29 cellular contexts compared by ENCODE assay signal in the genomic region with DNA sequence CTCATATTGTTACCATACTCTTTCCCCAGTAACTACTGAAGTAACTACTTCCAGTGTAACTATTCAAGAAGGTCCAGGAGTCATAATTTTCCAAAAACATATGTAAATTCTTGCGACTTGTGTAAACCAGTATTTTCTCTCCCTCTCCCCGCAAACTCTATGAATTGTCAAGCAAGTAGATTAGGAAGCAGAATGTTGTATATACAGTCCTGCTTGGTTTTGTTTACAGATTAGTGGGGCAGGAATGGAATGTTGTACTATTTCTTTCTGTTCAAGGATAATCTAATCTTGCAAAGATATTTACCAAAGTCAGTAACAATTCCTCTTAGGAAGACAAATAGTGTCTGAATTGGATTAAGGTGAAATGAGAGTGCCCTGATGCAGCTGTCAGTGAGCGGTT.
"Had no signal": no experiment of that assay in that cellular context is flagged by ENCODE, and none has a peak within 500 bp of the region (broad histone marks: within the 10 kb centered on the region; RNA-seq: fewer than 3 reads in every experiment).

No MANE protein-coding gene starts in this region.

- H3K27me3 ChIP-seq: breast epithelium had no signal

- H3K4me3 Mint-ChIP-seq: activated CD4-positive, alpha-beta memory T cell treated with anti-CD3 and anti-CD28 coated beads for 36 hours; activated CD4-positive, alpha-beta T cell treated with anti-CD3 and anti-CD28 coated beads, Interleukin-2, amount 10 ng/mL, durations not matched to agents 7 days and 5 days; activated naive CD4-positive, alpha-beta T cell treated with anti-CD3 and anti-CD28 coated beads, Interleukin-2, amount 10 ng/mL, durations not matched to agents 7 days and 5 days; activated naive CD8-positive, alpha-beta T cell treated with anti-CD3 and anti-CD28 coated beads for 36 hours; activated T-cell treated with anti-CD3 and anti-CD28 coated beads, Interleukin-2, amount 50 U/mL, for 72 hours had no signal

- DNase-seq: activated CD4-positive, alpha-beta memory T cell treated with anti-CD3 and anti-CD28 coated beads for 36 hours; activated CD4-positive, alpha-beta T cell treated with anti-CD3 and anti-CD28 coated beads, Interleukin-2, amount 10 ng/mL, durations not matched to agents 7 days and 5 days; activated CD4-positive, CD25-positive, alpha-beta regulatory T cell; activated gamma-delta T cell treated with Interleukin-2 at 50 U/mL for 16 hours; activated naive CD4-positive, alpha-beta T cell treated with anti-CD3 and anti-CD28 coated beads, Interleukin-2, amount 10 ng/mL, durations not matched to agents 7 days and 5 days; activated naive CD8-positive, alpha-beta T cell treated with anti-CD3 and anti-CD28 coated beads for 36 hours; activated T-cell treated with anti-CD3 and anti-CD28 coated beads for 4 hours; activated T-cell treated with anti-CD3 and anti-CD28 coated beads, Interleukin-2, amount 50 U/mL, for 72 hours; anterior cingulate cortex; caudate nucleus; NCI-H1092; NCI-H1417; NCI-H1930; NCI-H2171; NCI-H2227 treated with DMSO at 0.1 percent for 48 hours; NCI-H446 treated with DMSO at 0.1 percent for 48 hours; NCI-H524 treated with DMSO at 0.1 percent for 48 hours; NCI-H748 treated with DMSO at 0.1 percent for 48 hours; NK-92 treated with Interleukin-12 subunit alpha and Interleukin-12 subunit beta, amount 100 ng/mL, for 24 hours; OCI-M1; RPMI8226; SK-N-SH; T-helper 1 cell had no signal

- H3K27me3 Mint-ChIP-seq: activated CD4-positive, alpha-beta memory T cell treated with anti-CD3 and anti-CD28 coated beads for 36 hours; activated CD4-positive, alpha-beta T cell treated with anti-CD3 and anti-CD28 coated beads, Interleukin-2, amount 10 ng/mL, durations not matched to agents 7 days and 5 days; activated naive CD4-positive, alpha-beta T cell treated with anti-CD3 and anti-CD28 coated beads, Interleukin-2, amount 10 ng/mL, durations not matched to agents 7 days and 5 days; activated naive CD8-positive, alpha-beta T cell treated with anti-CD3 and anti-CD28 coated beads for 36 hours had no signal

- H3K36me3 ChIP-seq: breast epithelium had no signal

- H3K36me3 Mint-ChIP-seq: activated CD4-positive, alpha-beta memory T cell treated with anti-CD3 and anti-CD28 coated beads for 36 hours; activated naive CD4-positive, alpha-beta T cell treated with anti-CD3 and anti-CD28 coated beads, Interleukin-2, amount 10 ng/mL, durations not matched to agents 7 days and 5 days; activated naive CD8-positive, alpha-beta T cell treated with anti-CD3 and anti-CD28 coated beads for 36 hours had no signal

- H3K4me1 Mint-ChIP-seq: activated CD4-positive, alpha-beta T cell treated with anti-CD3 and anti-CD28 coated beads, Interleukin-2, amount 10 ng/mL, durations not matched to agents 7 days and 5 days; activated naive CD4-positive, alpha-beta T cell treated with anti-CD3 and anti-CD28 coated beads, Interleukin-2, amount 10 ng/mL, durations not matched to agents 7 days and 5 days; activated naive CD8-positive, alpha-beta T cell treated with anti-CD3 and anti-CD28 coated beads for 36 hours had no signal

- H3K9me3 ChIP-seq: breast epithelium, SK-N-SH had no signal

- H3K4me3 ChIP-seq: breast epithelium had no signal

- H3K9me3 Mint-ChIP-seq: activated CD4-positive, alpha-beta memory T cell treated with anti-CD3 and anti-CD28 coated beads for 36 hours; activated CD4-positive, alpha-beta T cell treated with anti-CD3 and anti-CD28 coated beads, Interleukin-2, amount 10 ng/mL, durations not matched to agents 7 days and 5 days; activated naive CD4-positive, alpha-beta T cell treated with anti-CD3 and anti-CD28 coated beads, Interleukin-2, amount 10 ng/mL, durations not matched to agents 7 days and 5 days; activated naive CD8-positive, alpha-beta T cell treated with anti-CD3 and anti-CD28 coated beads for 36 hours; activated T-cell treated with anti-CD3 and anti-CD28 coated beads, Interleukin-2, amount 50 U/mL, for 72 hours; activated T-helper 2 cell treated with anti-CD3 and anti-CD28 coated beads, Interferon-gamma antibody, Interleukin-2, Interleukin-4, amounts not matched to agents 10 μg/mL and 5 μg/mL and 100 μg/mL, durations not matched to agents 14 hours and 24 hours and 36 hours had no signal

- ATAC-seq: activated T-cell treated with anti-CD3 and anti-CD28 coated beads, Interleukin-2, amount 50 U/mL, for 72 hours; Panc1; Right ventricle myocardium inferior had no signal

- H3K4me1 ChIP-seq: breast epithelium had no signal

- H3K27ac ChIP-seq: breast epithelium, KMS-11, VCaP had no signal
